Comparison of ENCODE assay signal across 25 cellular contexts in genomic region chr4:149723065-149723464, GRCh38.
"Had no signal": no experiment of that assay in that cellular context is flagged by ENCODE, and none has a peak within 500 bp of the region (broad histone marks: within the 10 kb centered on the region; RNA-seq: fewer than 3 reads in every experiment).

No MANE protein-coding gene starts in this region.

- H3K9me3 ChIP-seq: breast epithelium, esophagus muscularis mucosa, sigmoid colon, stomach, suprapubic skin had no signal

- DNase-seq: activated B cell treated with CpG ODN at 0.5 μM for 24 hours; activated CD4-positive, alpha-beta T cell treated with anti-CD3 and anti-CD28 coated beads for 36 hours; activated CD4-positive, alpha-beta T cell treated with anti-CD3 and anti-CD28 coated beads, Interleukin-2, amount 50 U/mL, for 4 hours; activated CD8-positive, alpha-beta memory T cell treated with anti-CD3 and anti-CD28 coated beads for 24 hours; activated CD8-positive, alpha-beta memory T cell treated with anti-CD3 and anti-CD28 coated beads, Interleukin-2, amount 50 U/mL, for 4 hours; activated naive CD8-positive, alpha-beta T cell treated with anti-CD3 and anti-CD28 coated beads for 36 hours; activated T-cell treated with anti-CD3 and anti-CD28 coated beads, Interleukin-2, amount 50 U/mL, for 24 hours; effector memory CD8-positive, alpha-beta T cell; hypothalamus; left ventricle myocardium inferior; naive thymus-derived CD8-positive, alpha-beta T cell; retina; sigmoid colon; stimulated activated CD4-positive, alpha-beta T cell treated with anti-CD3 and anti-CD28 coated beads, Interleukin-15, amount 100 ng/mL, for 24 hours; stomach had no signal

- H3K27ac ChIP-seq: breast epithelium, esophagus muscularis mucosa, left ventricle myocardium inferior, neural progenitor cell, sigmoid colon, stomach, suprapubic skin, tibial nerve had no signal

- H3K9me3 Mint-ChIP-seq: activated B cell treated with CpG ODN at 0.5 μM for 24 hours; activated naive CD8-positive, alpha-beta T cell treated with anti-CD3 and anti-CD28 coated beads for 36 hours; neural progenitor cell had no signal

- H3K36me3 ChIP-seq: breast epithelium, esophagus muscularis mucosa, left ventricle myocardium inferior, neural progenitor cell, sigmoid colon, stomach, suprapubic skin, tibial nerve had no signal

- H3K36me3 Mint-ChIP-seq: activated naive CD8-positive, alpha-beta T cell treated with anti-CD3 and anti-CD28 coated beads for 36 hours; mesothelial cell of epicardium; naive thymus-derived CD8-positive, alpha-beta T cell; neural progenitor cell; stimulated activated memory B cell treated with anti-CD40 and anti-IgM and Interleukin-4, amounts not matched to agents 10 μg/mL and 1 μg/mL and 100 μg/mL, for 72 hours had no signal

- H3K27me3 Mint-ChIP-seq: activated B cell treated with CpG ODN at 0.5 μM for 24 hours; activated naive CD8-positive, alpha-beta T cell treated with anti-CD3 and anti-CD28 coated beads for 36 hours; activated T-cell treated with anti-CD3 and anti-CD28 coated beads, Interleukin-2, amount 50 U/mL, for 24 hours; central memory CD8-positive, alpha-beta T cell; effector memory CD8-positive, alpha-beta T cell; stimulated activated memory B cell treated with anti-CD40 and anti-IgM and Interleukin-4, amounts not matched to agents 10 μg/mL and 1 μg/mL and 100 μg/mL, for 72 hours had no signal

- H3K27me3 ChIP-seq: breast epithelium, esophagus muscularis mucosa, neural progenitor cell, sigmoid colon, stomach, suprapubic skin, tibial nerve had no signal

- H3K27ac Mint-ChIP-seq: activated B cell treated with CpG ODN at 0.5 μM for 24 hours; activated CD4-positive, alpha-beta T cell treated with anti-CD3 and anti-CD28 coated beads for 36 hours; activated naive CD8-positive, alpha-beta T cell treated with anti-CD3 and anti-CD28 coated beads for 36 hours; activated T-cell treated with anti-CD3 and anti-CD28 coated beads, Interleukin-2, amount 50 U/mL, for 24 hours; activated T-helper 17 cell treated with anti-CD3 and anti-CD28 coated beads, Interleukin-2, amount 50 U/mL, for 72 hours; effector memory CD8-positive, alpha-beta T cell; mesothelial cell of epicardium; naive thymus-derived CD8-positive, alpha-beta T cell; neural progenitor cell; stimulated activated memory B cell treated with anti-CD40 and anti-IgM and Interleukin-4, amounts not matched to agents 10 μg/mL and 1 μg/mL and 100 μg/mL, for 72 hours had no signal

- H3K4me3 Mint-ChIP-seq: activated B cell treated with CpG ODN at 0.5 μM for 24 hours; activated CD4-positive, alpha-beta T cell treated with anti-CD3 and anti-CD28 coated beads for 36 hours; activated naive CD8-positive, alpha-beta T cell treated with anti-CD3 and anti-CD28 coated beads for 36 hours; activated T-cell treated with anti-CD3 and anti-CD28 coated beads, Interleukin-2, amount 50 U/mL, for 24 hours; activated T-helper 17 cell treated with anti-CD3 and anti-CD28 coated beads, Interleukin-2, amount 50 U/mL, for 72 hours; central memory CD8-positive, alpha-beta T cell; effector memory CD8-positive, alpha-beta T cell; mesothelial cell of epicardium; naive thymus-derived CD8-positive, alpha-beta T cell; neural progenitor cell; stimulated activated memory B cell treated with anti-CD40 and anti-IgM and Interleukin-4, amounts not matched to agents 10 μg/mL and 1 μg/mL and 100 μg/mL, for 72 hours had no signal

- H3K4me1 ChIP-seq: breast epithelium, esophagus muscularis mucosa, left ventricle myocardium inferior, neural progenitor cell, sigmoid colon, stomach, suprapubic skin had no signal

- H3K4me1 Mint-ChIP-seq: activated B cell treated with CpG ODN at 0.5 μM for 24 hours; activated CD4-positive, alpha-beta T cell treated with anti-CD3 and anti-CD28 coated beads for 36 hours; activated naive CD8-positive, alpha-beta T cell treated with anti-CD3 and anti-CD28 coated beads for 36 hours; activated T-helper 17 cell treated with anti-CD3 and anti-CD28 coated beads, Interleukin-2, amount 50 U/mL, for 72 hours; central memory CD8-positive, alpha-beta T cell; naive thymus-derived CD8-positive, alpha-beta T cell; neural progenitor cell; stimulated activated memory B cell treated with anti-CD40 and anti-IgM and Interleukin-4, amounts not matched to agents 10 μg/mL and 1 μg/mL and 100 μg/mL, for 72 hours had no signal

- H3K4me3 ChIP-seq: breast epithelium, esophagus muscularis mucosa, left ventricle myocardium inferior, neural progenitor cell, sigmoid colon, smooth muscle cell, stomach, suprapubic skin, tibial nerve had no signal
